In genomic region chr10:30929231-30929820, GRCh38 we compare ENCODE assay signal across 7 cellular contexts.
DNase-seq lines count a peak whose midpoint lies in the region; ATAC-seq and TF ChIP-seq lines count a peak whose summit lies in the region.
"Not testable (repeated sequence)": the region's sequence is repeated elsewhere in the genome, so short reads cannot be mapped to it uniquely, and the experiment has no call there.

No MANE protein-coding gene starts in this region.

- peaks cover 14% of the 10 kb centered on the region for H3K9me3 Mint-ChIP-seq in activated CD4-positive, alpha-beta T cell treated with anti-CD3 and anti-CD28 coated beads, Interleukin-2, amount 10 ng/mL, durations not matched to agents 24 days and 14 days
- H3K9me3 Mint-ChIP-seq in activated T-helper 2 cell treated with anti-CD3 and anti-CD28 coated beads, Interferon-gamma antibody, Interleukin-2, Interleukin-4, amounts not matched to agents 10 μg/mL and 5 μg/mL and 100 μg/mL, durations not matched to agents 14 hours and 24 hours and 36 hours: peaks cover 26% of the 10 kb centered on the region
- not testable (repeated sequence) for H3K9me3 Mint-ChIP-seq in central memory CD8-positive, alpha-beta T cell

- TF ChIP-seq CTCF in KMS-11 (conservative IDR thresholded peaks at IDR 0.05; ENCODE audit: low read depth, low read length); neutrophil (IDR thresholded peaks at IDR 0.05): not testable (repeated sequence)

- H3K4me1 ChIP-seq in KMS-11 (ENCODE audit: low read depth, poor library complexity, severe bottlenecking): peaks cover 45% of the 10 kb centered on the region
- H3K4me1 ChIP-seq in neutrophil (ENCODE audit: control insufficient read depth in 1 of 2, insufficient read depth in 1 of 2, low read depth in 1 of 2, low read length in 1 of 2): not testable (repeated sequence)

- intact Hi-C loops in activated CD4-positive, alpha-beta T cell treated with anti-CD3 and anti-CD28 coated beads, Interleukin-2, amount 10 ng/mL, durations not matched to agents 24 days and 14 days (cut with micrococcal nuclease); activated T-helper 2 cell treated with anti-CD3 and anti-CD28 coated beads, Interferon-gamma antibody, Interleukin-2, Interleukin-4, amounts not matched to agents 10 μg/mL and 5 μg/mL and 100 μg/mL, durations not matched to agents 14 hours and 24 hours and 36 hours (cut with micrococcal nuclease): not testable (repeated sequence)

- H3K4me3 Mint-ChIP-seq in activated CD4-positive, alpha-beta T cell treated with anti-CD3 and anti-CD28 coated beads, Interleukin-2, amount 10 ng/mL, durations not matched to agents 24 days and 14 days: peak overlapping the region; percentile 80
- peak overlapping the region; percentile 67 for H3K4me3 Mint-ChIP-seq in activated T-helper 2 cell treated with anti-CD3 and anti-CD28 coated beads, Interferon-gamma antibody, Interleukin-2, Interleukin-4, amounts not matched to agents 10 μg/mL and 5 μg/mL and 100 μg/mL, durations not matched to agents 14 hours and 24 hours and 36 hours (ENCODE audit: low read depth)
- H3K4me3 Mint-ChIP-seq in central memory CD8-positive, alpha-beta T cell: peak overlapping the region; percentile 25

- peaks cover 15% of the 10 kb centered on the region for H3K4me1 Mint-ChIP-seq in activated CD4-positive, alpha-beta T cell treated with anti-CD3 and anti-CD28 coated beads, Interleukin-2, amount 10 ng/mL, durations not matched to agents 24 days and 14 days
- H3K4me1 Mint-ChIP-seq in activated T-helper 2 cell treated with anti-CD3 and anti-CD28 coated beads, Interferon-gamma antibody, Interleukin-2, Interleukin-4, amounts not matched to agents 10 μg/mL and 5 μg/mL and 100 μg/mL, durations not matched to agents 14 hours and 24 hours and 36 hours (ENCODE audit: low read depth): peaks cover 12% of the 10 kb centered on the region
- H3K4me1 Mint-ChIP-seq in central memory CD8-positive, alpha-beta T cell: not testable (repeated sequence)

- H3K36me3 Mint-ChIP-seq in activated CD4-positive, alpha-beta T cell treated with anti-CD3 and anti-CD28 coated beads, Interleukin-2, amount 10 ng/mL, durations not matched to agents 24 days and 14 days (ENCODE audit: low read depth): peaks cover 23% of the 10 kb centered on the region
- H3K36me3 Mint-ChIP-seq in activated T-helper 2 cell treated with anti-CD3 and anti-CD28 coated beads, Interferon-gamma antibody, Interleukin-2, Interleukin-4, amounts not matched to agents 10 μg/mL and 5 μg/mL and 100 μg/mL, durations not matched to agents 14 hours and 24 hours and 36 hours (ENCODE audit: low read depth): peaks cover 51% of the 10 kb centered on the region
- H3K36me3 Mint-ChIP-seq in central memory CD8-positive, alpha-beta T cell (ENCODE audit: insufficient read depth): not testable (repeated sequence)

- peak overlapping the region; percentile 15; the same call in 1 of the 2 replicates for H3K9ac ChIP-seq in KMS-11

- H3K9me3 ChIP-seq in neutrophil: not testable (repeated sequence)

- H4K20me1 ChIP-seq in KMS-11 (ENCODE audit: insufficient read depth): not testable (repeated sequence)

- DNase-seq in activated CD4-positive, alpha-beta T cell treated with anti-CD3 and anti-CD28 coated beads, Interleukin-2, amount 10 ng/mL, durations not matched to agents 24 days and 14 days: peak; percentile 70
- not testable (repeated sequence) for DNase-seq in activated T-helper 2 cell treated with anti-CD3 and anti-CD28 coated beads, Interferon-gamma antibody, Interleukin-2, Interleukin-4, amounts not matched to agents 10 μg/mL and 5 μg/mL and 100 μg/mL, durations not matched to agents 14 hours and 24 hours and 36 hours (ENCODE audit: low spot score); central memory CD8-positive, alpha-beta T cell (ENCODE audit: low spot score in 2 of 2)

- ATAC-seq in GM18511 (IDR thresholded peaks at IDR 0.05; ENCODE audit: unreplicated experiment) (peak; percentile 26), HG02759 (IDR thresholded peaks at IDR 0.05; ENCODE audit: unreplicated experiment) (peak; percentile 15)
- ATAC-seq in central memory CD8-positive, alpha-beta T cell (replicated peaks; ENCODE audit: extremely low read depth, poor library complexity, severe bottlenecking): not testable (repeated sequence)

- H3K4me2 ChIP-seq in KMS-11: peak overlapping the region; percentile 45

- H3K36me3 ChIP-seq in KMS-11 (ENCODE audit: insufficient read depth): not testable (repeated sequence)
- peaks cover 18% of the 10 kb centered on the region for H3K36me3 ChIP-seq in neutrophil

- not testable (repeated sequence) for H3K27me3 ChIP-seq in KMS-11 (ENCODE audit: insufficient read depth, low read depth); neutrophil

- H2AFZ ChIP-seq in KMS-11 (ENCODE audit: low read depth): peak overlapping the region; percentile 48

- not testable (repeated sequence) for H3K79me2 ChIP-seq in KMS-11 (ENCODE audit: insufficient read depth, low read depth)

- peak overlapping the region; percentile 84 for H3K27ac Mint-ChIP-seq in activated CD4-positive, alpha-beta T cell treated with anti-CD3 and anti-CD28 coated beads, Interleukin-2, amount 10 ng/mL, durations not matched to agents 24 days and 14 days
- H3K27ac Mint-ChIP-seq in activated T-helper 2 cell treated with anti-CD3 and anti-CD28 coated beads, Interferon-gamma antibody, Interleukin-2, Interleukin-4, amounts not matched to agents 10 μg/mL and 5 μg/mL and 100 μg/mL, durations not matched to agents 14 hours and 24 hours and 36 hours: peak overlapping the region; percentile 53
- H3K27ac Mint-ChIP-seq in central memory CD8-positive, alpha-beta T cell (ENCODE audit: low read depth): not testable (repeated sequence)

- not testable (repeated sequence) for H3K27me3 Mint-ChIP-seq in activated CD4-positive, alpha-beta T cell treated with anti-CD3 and anti-CD28 coated beads, Interleukin-2, amount 10 ng/mL, durations not matched to agents 24 days and 14 days; activated T-helper 2 cell treated with anti-CD3 and anti-CD28 coated beads, Interferon-gamma antibody, Interleukin-2, Interleukin-4, amounts not matched to agents 10 μg/mL and 5 μg/mL and 100 μg/mL, durations not matched to agents 14 hours and 24 hours and 36 hours (ENCODE audit: low read depth); central memory CD8-positive, alpha-beta T cell

- H3K4me3 ChIP-seq in KMS-11 (IDR thresholded peaks at IDR 0.05; ENCODE audit: insufficient read depth, low read depth, low read length); neutrophil (ENCODE audit: low read depth in 1 of 2, low read length in 1 of 2): not testable (repeated sequence)

- peak overlapping the region; percentile 63 for H3K27ac ChIP-seq in KMS-11
- H3K27ac ChIP-seq in neutrophil: peak overlapping the region; percentile 2

Comparison
In these comparisons a context has a peak if more than half of its experiments do, and no peak if none do; other contexts are left out.
1. H3K4me3 Mint-ChIP-seq: peak in every context shown above with its lines; median percentile 80 in activated CD4-positive, alpha-beta T cell treated with anti-CD3 and anti-CD28 coated beads, Interleukin-2, amount 10 ng/mL, durations not matched to agents 24 days and 14 days; 67 in activated T-helper 2 cell treated with anti-CD3 and anti-CD28 coated beads, Interferon-gamma antibody, Interleukin-2, Interleukin-4, amounts not matched to agents 10 μg/mL and 5 μg/mL and 100 μg/mL, durations not matched to agents 14 hours and 24 hours and 36 hours; 25 in central memory CD8-positive, alpha-beta T cell.